In the genomic region with DNA sequence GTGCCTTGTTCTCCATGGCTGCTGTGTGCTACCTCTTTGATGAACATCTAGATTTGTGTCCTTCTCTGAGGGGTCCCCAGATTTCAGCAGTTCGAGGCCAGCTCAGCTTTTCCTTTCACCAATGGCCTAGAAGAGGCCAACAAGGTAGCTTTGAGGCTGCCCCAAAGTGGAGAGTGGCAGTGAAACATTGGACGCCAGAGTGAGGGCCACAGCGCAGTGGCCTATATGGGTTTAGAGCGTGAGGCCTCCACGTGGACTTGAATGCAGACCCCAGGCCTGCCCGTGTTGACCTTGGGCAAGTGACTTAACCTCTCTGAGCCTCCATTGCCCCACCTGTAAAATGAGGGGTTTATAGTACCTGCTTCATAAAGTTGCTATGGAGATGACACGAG, we compare ENCODE assay signal across 11 cellular contexts. TPM values are rescaled to one million over a fixed set of nuclear protein-coding genes. Genes with fewer than 3 reads are reported as not detected.
DNase-seq lines count a peak whose midpoint lies in the region; ATAC-seq and TF ChIP-seq lines count a peak whose summit lies in the region.
"Had no signal": no experiment of that assay in that cellular context is flagged by ENCODE, and none has a peak within 500 bp of the region (broad histone marks: within the 10 kb centered on the region; RNA-seq: fewer than 3 reads in every experiment).

No MANE protein-coding gene starts in this region.

- H3K27me3 Mint-ChIP-seq in activated T-cell treated with anti-CD3 and anti-CD28 coated beads, Interleukin-2, amount 50 U/mL, for 72 hours (ENCODE audit: low read depth) = peaks cover 18% of the 10 kb centered on the region

- H3K27ac ChIP-seq in subcutaneous abdominal adipose tissue (ENCODE audit: low read depth, low read length) = no peak overlapping the region

- H3K36me3 Mint-ChIP-seq in activated T-cell treated with anti-CD3 and anti-CD28 coated beads, Interleukin-2, amount 50 U/mL, for 72 hours (ENCODE audit: insufficient read depth in 2 of 2) = no peaks in the 10 kb centered on the region

- no peak for TF ChIP-seq CTCF in astrocyte of the cerebellum (IDR thresholded peaks at IDR 0.05; ENCODE audit: low read depth, low read length, missing control alignments)

- DNase-seq in activated T-cell treated with anti-CD3 and anti-CD28 coated beads, Interleukin-2, amount 50 U/mL, for 72 hours = no peak
- no peak for DNase-seq in activated T-cell treated with anti-CD3 and anti-CD28 coated beads, Interleukin-2, amount 50 U/mL, for 48 hours
- DNase-seq in astrocyte of the cerebellum (ENCODE audit: low read depth) (no peak), islet precursor cell (peak; percentile 47)
- no peak for DNase-seq in activated CD4-positive, CD25-positive, alpha-beta regulatory T cell (lab: John Stamatoyannopoulos, UW)
- DNase-seq in stimulated activated naive CD4-positive, alpha-beta T cell (lab: John Stamatoyannopoulos, UW) = no peak
- DNase-seq: NCI-H2227 treated with DMSO at 0.1 percent for 48 hours had no signal

- peak overlapping the region; percentile 52 for H3K4me3 ChIP-seq in astrocyte of the cerebellum (ENCODE audit: low read depth, low read length)
- H3K4me3 ChIP-seq in subcutaneous abdominal adipose tissue (ENCODE audit: low read depth in 1 of 5, low read length in 5 of 5) = peak overlapping the region; percentile 65 to 80 (median 69)

- peaks cover 0 to 3% (median 0%) of the 10 kb centered on the region in 5 donors for H3K27me3 ChIP-seq in subcutaneous abdominal adipose tissue (ENCODE audit: control insufficient read depth in 5 of 5, insufficient read depth in 4 of 5, low read length in 5 of 5)

- H3K9ac ChIP-seq in subcutaneous abdominal adipose tissue (ENCODE audit: low read length in 5 of 5) = no peak overlapping the region

- no peak overlapping the region for H3K27ac Mint-ChIP-seq in activated T-cell treated with anti-CD3 and anti-CD28 coated beads, Interleukin-2, amount 50 U/mL, for 72 hours
- H3K27ac Mint-ChIP-seq: T-helper 1 cell treated with Interleukin-12 subunit alpha and Interleukin-12 subunit beta and Interleukin-4 antibody, amounts not matched to agents 30 μg/mL and 1 μg/mL, for 36 hours had no signal

- peak overlapping the region; percentile 72 to 79 for H3K4me3 Mint-ChIP-seq in activated T-cell treated with anti-CD3 and anti-CD28 coated beads, Interleukin-2, amount 50 U/mL, for 72 hours

- peaks cover 0 to 42% (median 35%) of the 10 kb centered on the region in 5 donors for H3K4me1 ChIP-seq in subcutaneous abdominal adipose tissue (ENCODE audit: control insufficient read depth in 5 of 5, insufficient read depth in 5 of 5, low read length in 5 of 5)

- no peaks in the 10 kb centered on the region for H3K9me3 ChIP-seq in subcutaneous abdominal adipose tissue (ENCODE audit: control insufficient read depth in 5 of 5, low read length in 5 of 5)
- H3K9me3 ChIP-seq: spleen had no signal

- no peak for ATAC-seq in activated T-cell treated with anti-CD3 and anti-CD28 coated beads, Interleukin-2, amount 50 U/mL, for 72 hours (replicated peaks in 1 of 2)
- ATAC-seq in GM19395 (IDR thresholded peaks at IDR 0.05; ENCODE audit: unreplicated experiment) = no peak

- no peaks in the 10 kb centered on the region for H3K9me3 Mint-ChIP-seq in activated T-cell treated with anti-CD3 and anti-CD28 coated beads, Interleukin-2, amount 50 U/mL, for 72 hours
- H3K9me3 Mint-ChIP-seq: T-helper 1 cell treated with Interleukin-12 subunit alpha and Interleukin-12 subunit beta and Interleukin-4 antibody, amounts not matched to agents 30 μg/mL and 1 μg/mL, for 36 hours had no signal

- in situ Hi-C loops in astrocyte of the cerebellum (cut with HindIII; ENCODE audit: low sequenced_read_pairs) = loop anchor here (25.0 kb wide), 1 partner anchor 211 kb away; no protein-coding TSS in a partner anchor

- peaks cover 15% of the 10 kb centered on the region for H3K4me1 Mint-ChIP-seq in activated T-cell treated with anti-CD3 and anti-CD28 coated beads, Interleukin-2, amount 50 U/mL, for 72 hours (ENCODE audit: low read depth)

- H3K36me3 ChIP-seq in subcutaneous abdominal adipose tissue (ENCODE audit: control insufficient read depth in 5 of 5, insufficient read depth in 5 of 5, low read length in 5 of 5) = no peaks in the 10 kb centered on the region
- H3K36me3 ChIP-seq: spleen had no signal

RNA-seq across cellular contexts. Expression of gene MYOZ3, which starts 11.8 kb away (rescaled TPM):
- total RNA-seq in activated T-cell treated with anti-CD3 and anti-CD28 coated beads, Interleukin-2, amount 50 U/mL, for 72 hours = under 1 TPM in 1 of 2 donors, not detected in 1; 0.16 TPM

RNA-seq across cellular contexts. Expression of gene RBM22, which starts 28.0 kb away (rescaled TPM):
- 10 to 100 TPM; 86.2 to 97.2 TPM for total RNA-seq in activated T-cell treated with anti-CD3 and anti-CD28 coated beads, Interleukin-2, amount 50 U/mL, for 72 hours

RNA-seq across cellular contexts. Expression of gene SYNPO, which starts 32.4 kb away (rescaled TPM):
- under 1 TPM; 0.30 to 0.36 TPM for total RNA-seq in activated T-cell treated with anti-CD3 and anti-CD28 coated beads, Interleukin-2, amount 50 U/mL, for 72 hours
